Comparison of ENCODE assay signal across 1 cellular context in the genomic region with DNA sequence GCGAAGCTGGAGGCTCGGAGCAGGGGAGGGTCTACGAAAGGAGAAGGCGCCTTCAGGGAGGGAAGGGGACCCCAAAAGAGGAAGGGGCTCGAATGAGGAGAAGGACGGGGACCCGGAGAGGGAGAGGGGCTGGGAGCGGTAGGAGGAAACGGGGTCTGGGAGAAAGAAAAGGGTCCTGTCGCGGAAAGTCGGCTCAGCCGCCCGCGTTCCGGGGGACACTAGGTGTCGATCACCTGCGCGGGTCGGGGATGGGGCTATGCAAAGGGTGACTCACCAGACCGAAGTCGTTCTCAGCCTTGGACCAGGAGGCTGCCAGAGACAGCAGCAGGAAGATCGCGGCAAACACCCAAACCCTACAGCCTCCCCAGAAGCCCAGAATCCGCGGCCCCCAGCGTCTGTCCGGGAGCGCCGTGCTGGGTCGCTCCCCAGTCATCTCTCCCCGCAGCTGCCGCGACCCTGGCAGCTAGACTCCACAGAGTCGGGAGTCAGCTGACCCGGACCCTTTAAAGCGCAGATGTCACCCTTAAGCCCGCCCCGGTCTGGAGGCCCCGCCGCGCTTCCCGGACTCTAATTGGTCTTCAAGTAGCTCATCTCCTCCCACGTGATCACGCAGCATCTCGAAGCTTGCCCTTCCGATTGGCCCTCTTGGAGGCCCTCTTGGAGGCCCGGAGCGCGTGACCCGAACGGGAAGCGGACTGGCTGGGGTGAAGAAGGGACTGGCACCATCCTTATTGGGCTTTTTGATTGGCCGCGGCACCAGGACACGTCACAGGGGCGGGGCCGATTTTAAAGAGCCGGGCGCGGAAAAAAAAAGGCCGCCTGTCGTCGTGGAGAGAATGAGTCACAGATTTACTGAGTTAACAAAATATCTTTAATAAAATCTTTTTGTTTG.
TF ChIP-seq lines count a peak whose summit lies in the region.

TSS of gene NEU1 (minus strand) at position 478 of the 892 bp plus-strand sequence. CDS start at position 433, 45 bp downstream.

TF ChIP-seq in HepG2, 621 proteins besides CTCF, POLR2A, EP300 and RAD21 (continued from another document and continues in another):
- TF ChIP-seq ZBTB40 (IDR thresholded peaks at IDR 0.05) (no peak), ZBTB40 (CRISPR knock-in tag; IDR thresholded peaks at IDR 0.05) (peak; percentile 49; the same call in 1 of the 2 replicates), SETDB1 (CRISPR knock-in tag; IDR thresholded peaks at IDR 0.05; ENCODE audit: borderline replicate concordance) (no peak), ZNF567 (CRISPR knock-in tag; IDR thresholded peaks at IDR 0.05; ENCODE audit: borderline replicate concordance) (no peak), ZNF816 (CRISPR knock-in tag; IDR thresholded peaks at IDR 0.05; ENCODE audit: borderline replicate concordance) (peak; percentile 97; the same call in 1 of the 2 replicates), U2AF1 (optimal IDR thresholded peaks at IDR 0.05; ENCODE audit: low read depth, low read length) (peak; percentile 90), ATF7-NPFF (CRISPR knock-in tag; IDR thresholded peaks at IDR 0.05; ENCODE audit: low read depth) (peak; percentile 45; the same call in 1 of the 2 replicates), ZSCAN21 (CRISPR knock-in tag; IDR thresholded peaks at IDR 0.05; ENCODE audit: borderline replicate concordance) (no peak; the same call in 1 of the 2 replicates), MTF2 (CRISPR knock-in tag; IDR thresholded peaks at IDR 0.05; ENCODE audit: borderline replicate concordance) (no peak), ESRRA (CRISPR knock-in tag; IDR thresholded peaks at IDR 0.05; ENCODE audit: low read depth) (no peak; the same call in 1 of the 2 replicates), ZSCAN20 (CRISPR knock-in tag; IDR thresholded peaks at IDR 0.05; ENCODE audit: borderline replicate concordance) (peak; percentile 72; the same call in 1 of the 2 replicates), JDP2 (CRISPR knock-in tag; IDR thresholded peaks at IDR 0.05; ENCODE audit: borderline replicate concordance) (no peak), PTBP1 (IDR thresholded peaks at IDR 0.05; ENCODE audit: low read depth, low read length, poor library complexity, severe bottlenecking) (peak; percentile 28), RORA (CRISPR knock-in tag; IDR thresholded peaks at IDR 0.05) (no peak), ZNF629 (CRISPR knock-in tag; conservative IDR thresholded peaks at IDR 0.05) (peak; percentile 39; the same call in 1 of the 2 replicates), NBN (conservative IDR thresholded peaks at IDR 0.05) (no peak), SNAI1 (CRISPR knock-in tag; IDR thresholded peaks at IDR 0.05; ENCODE audit: borderline replicate concordance) (peak; percentile 77; the same call in 1 of the 2 replicates), SRSF9 (IDR thresholded peaks at IDR 0.05; ENCODE audit: borderline replicate concordance, insufficient read depth, low read depth, low read length, poor library complexity, severe bottlenecking) (no peak), ZBTB1 (CRISPR knock-in tag; IDR thresholded peaks at IDR 0.05; ENCODE audit: borderline replicate concordance) (0 out of 2 replicates have a peak, but pooled peaks have one; percentile 34), MAFF (IDR thresholded peaks at IDR 0.05; ENCODE audit: low read depth, low read length) (no peak), RBM22 (optimal IDR thresholded peaks at IDR 0.05; ENCODE audit: low read length) (peak; percentile 88), KLF9 (CRISPR knock-in tag; IDR thresholded peaks at IDR 0.05; ENCODE audit: low read depth) (peak; percentile 88), MYPOP (CRISPR knock-in tag; IDR thresholded peaks at IDR 0.05) (peak; percentile 78), PATZ1 (CRISPR knock-in tag; IDR thresholded peaks at IDR 0.05) (peak; percentile 81), RARA (CRISPR knock-in tag; IDR thresholded peaks at IDR 0.05) (no peak; the same call in 1 of the 2 replicates), ZNF496 (CRISPR knock-in tag; IDR thresholded peaks at IDR 0.05; ENCODE audit: insufficient replicate concordance) (no peak)
- TF ChIP-seq, protein P1, sequence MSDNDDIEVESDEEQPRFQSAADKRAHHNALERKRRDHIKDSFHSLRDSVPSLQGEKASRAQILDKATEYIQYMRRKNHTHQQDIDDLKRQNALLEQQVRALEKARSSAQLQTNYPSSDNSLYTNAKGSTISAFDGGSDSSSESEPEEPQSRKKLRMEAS (IDR thresholded peaks at IDR 0.05): peak; percentile 84; the same call in 1 of the 2 replicates
- TF ChIP-seq, protein P2, sequence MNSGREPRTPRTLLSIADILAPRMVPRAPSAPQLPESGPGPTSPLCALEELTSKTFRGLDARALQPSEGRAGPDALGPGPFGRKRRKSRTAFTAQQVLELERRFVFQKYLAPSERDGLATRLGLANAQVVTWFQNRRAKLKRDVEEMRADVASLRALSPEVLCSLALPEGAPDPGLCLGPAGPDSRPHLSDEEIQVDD (CRISPR knock-in tag; IDR thresholded peaks at IDR 0.05; ENCODE audit: borderline replicate concordance): peak; percentile 58; the same call in 1 of the 2 replicates
- TF ChIP-seq, protein P3, sequence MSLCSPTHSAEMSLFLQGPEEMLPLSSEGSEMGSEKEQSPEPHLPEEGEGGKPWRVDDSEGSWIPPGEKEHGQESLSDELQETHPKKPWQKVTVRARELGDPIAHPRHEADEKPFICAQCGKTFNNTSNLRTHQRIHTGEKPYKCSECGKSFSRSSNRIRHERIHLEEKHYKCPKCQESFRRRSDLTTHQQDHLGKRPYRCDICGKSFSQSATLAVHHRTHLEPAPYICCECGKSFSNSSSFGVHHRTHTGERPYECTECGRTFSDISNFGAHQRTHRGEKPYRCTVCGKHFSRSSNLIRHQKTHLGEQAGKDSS (CRISPR knock-in tag; IDR thresholded peaks at IDR 0.05; ENCODE audit: borderline replicate concordance, low read depth): peak; percentile 89
- TF ChIP-seq, protein P4, sequence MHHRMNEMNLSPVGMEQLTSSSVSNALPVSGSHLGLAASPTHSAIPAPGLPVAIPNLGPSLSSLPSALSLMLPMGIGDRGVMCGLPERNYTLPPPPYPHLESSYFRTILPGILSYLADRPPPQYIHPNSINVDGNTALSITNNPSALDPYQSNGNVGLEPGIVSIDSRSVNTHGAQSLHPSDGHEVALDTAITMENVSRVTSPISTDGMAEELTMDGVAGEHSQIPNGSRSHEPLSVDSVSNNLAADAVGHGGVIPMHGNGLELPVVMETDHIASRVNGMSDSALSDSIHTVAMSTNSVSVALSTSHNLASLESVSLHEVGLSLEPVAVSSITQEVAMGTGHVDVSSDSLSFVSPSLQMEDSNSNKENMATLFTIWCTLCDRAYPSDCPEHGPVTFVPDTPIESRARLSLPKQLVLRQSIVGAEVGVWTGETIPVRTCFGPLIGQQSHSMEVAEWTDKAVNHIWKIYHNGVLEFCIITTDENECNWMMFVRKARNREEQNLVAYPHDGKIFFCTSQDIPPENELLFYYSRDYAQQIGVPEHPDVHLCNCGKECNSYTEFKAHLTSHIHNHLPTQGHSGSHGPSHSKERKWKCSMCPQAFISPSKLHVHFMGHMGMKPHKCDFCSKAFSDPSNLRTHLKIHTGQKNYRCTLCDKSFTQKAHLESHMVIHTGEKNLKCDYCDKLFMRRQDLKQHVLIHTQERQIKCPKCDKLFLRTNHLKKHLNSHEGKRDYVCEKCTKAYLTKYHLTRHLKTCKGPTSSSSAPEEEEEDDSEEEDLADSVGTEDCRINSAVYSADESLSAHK (CRISPR knock-in tag; IDR thresholded peaks at IDR 0.05; ENCODE audit: borderline replicate concordance): no peak
